In genomic region chrX:40100141-40100536, GRCh38 we compare ENCODE assay signal across 10 cellular contexts.
DNase-seq lines count a peak whose midpoint lies in the region; TF ChIP-seq lines count a peak whose summit lies in the region.
"Had no signal": no experiment of that assay in that cellular context is flagged by ENCODE, and none has a peak within 500 bp of the region (broad histone marks: within the 10 kb centered on the region; RNA-seq: fewer than 3 reads in every experiment).

No MANE protein-coding gene starts in this region.

- no peak overlapping the region for H3K9ac ChIP-seq in rectal smooth muscle tissue (ENCODE audit: low read length)

- peak; percentile 27 for DNase-seq in DMS53 (lab: John Stamatoyannopoulos, UW)
- no peak for DNase-seq in DMS53 treated with DMSO at 0.1 percent for 48 hours (lab: John Stamatoyannopoulos, UW; ENCODE audit: unreplicated experiment)
- DNase-seq in NCI-H2029 treated with DMSO at 0.1 percent for 48 hours (lab: John Stamatoyannopoulos, UW): peak; percentile 16
- DNase-seq in coronary artery (ENCODE audit: low spot score): no peak
- no peak for DNase-seq in NCI-H2107 (lab: John Stamatoyannopoulos, UW)
- DNase-seq in NCI-H748 treated with DMSO at 0.1 percent for 48 hours (lab: John Stamatoyannopoulos, UW): no peak
- no peak for DNase-seq in cortex of kidney (lab: John Stamatoyannopoulos, UW)
- DNase-seq: stimulated activated naive CD4-positive, alpha-beta T cell treated with Interleukin-2 at 50 U/mL for 16 hours had no signal

- H3K27ac ChIP-seq in coronary artery: peak overlapping the region; percentile 81 to 87
- peak overlapping the region; percentile 77 for H3K27ac ChIP-seq in rectal smooth muscle tissue (ENCODE audit: low read depth, low read length)
- H3K27ac ChIP-seq: neutrophil had no signal

- no peak for TF ChIP-seq CTCF in coronary artery (IDR thresholded peaks at IDR 0.05)

- no peaks in the 10 kb centered on the region for H3K36me3 ChIP-seq in rectal smooth muscle tissue (ENCODE audit: control insufficient read depth, insufficient read depth, low read length)
- H3K36me3 ChIP-seq: neutrophil had no signal

- peaks cover 4% of the 10 kb centered on the region for H3K27me3 ChIP-seq in rectal smooth muscle tissue (ENCODE audit: control insufficient read depth, insufficient read depth, low read length)
- H3K27me3 ChIP-seq: neutrophil had no signal

- H3K4me3 ChIP-seq in coronary artery (no peak overlapping the region), rectal smooth muscle tissue (ENCODE audit: low read length) (no peak overlapping the region)

- peaks cover 6% of the 10 kb centered on the region for H3K4me1 ChIP-seq in rectal smooth muscle tissue (ENCODE audit: control insufficient read depth, insufficient read depth, low read length)

Comparison
In these comparisons a context has a peak if more than half of its experiments do, and no peak if none do; other contexts are left out.
1. DNase-seq: peak in DMS53 (single experiment) and NCI-H2029 treated with DMSO at 0.1 percent for 48 hours (single experiment); none in DMS53 treated with DMSO at 0.1 percent for 48 hours (single experiment), coronary artery (single experiment), NCI-H2107 (single experiment), NCI-H748 treated with DMSO at 0.1 percent for 48 hours (single experiment) and cortex of kidney (single experiment).